ENCODE assay signal across 23 cellular contexts in the genomic region with DNA sequence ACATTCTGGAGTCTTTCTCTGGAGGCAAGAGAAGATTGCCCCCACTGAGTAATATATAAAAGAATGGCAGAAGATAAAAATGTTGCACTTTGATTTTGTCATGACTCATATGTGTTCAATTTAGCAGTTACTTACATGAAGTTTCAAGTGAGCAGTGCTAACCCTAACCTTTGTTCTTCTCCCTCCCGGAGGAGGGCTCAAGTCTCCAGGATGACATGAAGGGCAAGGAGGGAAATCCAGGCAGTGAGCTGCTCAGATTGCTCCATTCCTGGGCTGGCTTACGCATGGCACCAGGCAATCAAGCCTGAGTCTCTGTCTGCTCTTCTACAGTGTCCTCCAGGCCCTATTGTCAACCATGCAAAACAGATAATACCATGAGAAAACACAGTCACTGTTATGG.
A peak's percentile ranks its signal among the peaks of the same experiment; 100 is the strongest.
DNase-seq lines count a peak whose midpoint lies in the region; ATAC-seq and TF ChIP-seq lines count a peak whose summit lies in the region.
"Had no signal": no experiment of that assay in that cellular context is flagged by ENCODE, and none has a peak within 500 bp of the region (broad histone marks: within the 10 kb centered on the region; RNA-seq: fewer than 3 reads in every experiment).

No MANE protein-coding gene starts in this region.

- WGBS in GM23248 (ENCODE audit: low coverage in 1 of 2, low lambda C conversion rate in 2 of 2, missing lambda C conversion rate in 2 of 2), 2 experiments = 63 to 73% methylated on average over 2 of the region's 2 CpGs
- WGBS in hepatocyte (ENCODE audit: low lambda C conversion rate, missing lambda C conversion rate) = 83% methylated on average over 2 of the region's 2 CpGs

- ATAC-seq in sciatic nerve = no peak
- ATAC-seq: GM23338, HepG2, Panc1 had no signal

- H3K4me1 ChIP-seq in GM23248 (ENCODE audit: insufficient read depth) (no peaks in the 10 kb centered on the region), hepatocyte (ENCODE audit: insufficient read depth) (no peaks in the 10 kb centered on the region), breast epithelium (no peaks in the 10 kb centered on the region)

- H3K9me3 ChIP-seq in GM23248 (ENCODE audit: low read depth) (no peaks in the 10 kb centered on the region), hepatocyte (ENCODE audit: low read depth) (no peaks in the 10 kb centered on the region), breast epithelium (no peaks in the 10 kb centered on the region)
- H3K9me3 ChIP-seq: SK-N-SH had no signal

- H3K36me3 ChIP-seq in GM23248 (ENCODE audit: low read depth) (no peaks in the 10 kb centered on the region), hepatocyte (replicated peaks; ENCODE audit: insufficient read depth, low read depth) (no peaks in the 10 kb centered on the region), breast epithelium (no peaks in the 10 kb centered on the region)

- no peak overlapping the region for H3K4me2 ChIP-seq in GM23248 (ENCODE audit: unreplicated experiment)
- no peak overlapping the region for H3K4me2 ChIP-seq in hepatocyte
- H3K4me2 ChIP-seq: GM23338, SK-N-SH had no signal

- H4K20me1 ChIP-seq in GM23248 (ENCODE audit: insufficient read depth) (no peaks in the 10 kb centered on the region), hepatocyte (ENCODE audit: insufficient read depth, poor library complexity, severe bottlenecking) (no peaks in the 10 kb centered on the region)

- no peaks in the 10 kb centered on the region for H3F3A ChIP-seq in GM23248 (ENCODE audit: insufficient read depth)

- no peak overlapping the region for H2AFZ ChIP-seq in GM23248
- no peak overlapping the region for H2AFZ ChIP-seq in hepatocyte
- H2AFZ ChIP-seq: GM23338 had no signal

- no peak for TF ChIP-seq POLR2A in breast epithelium (IDR thresholded peaks at IDR 0.05)

- H3K9me2 ChIP-seq in GM23248 (ENCODE audit: insufficient read depth) (no peaks in the 10 kb centered on the region), hepatocyte (replicated peaks; ENCODE audit: insufficient read depth) (no peaks in the 10 kb centered on the region)
- H3K9me2 ChIP-seq: SK-N-SH had no signal

- H3K27me3 ChIP-seq in GM23248 (replicated peaks; ENCODE audit: insufficient read depth) (no peaks in the 10 kb centered on the region), hepatocyte (no peaks in the 10 kb centered on the region), breast epithelium (no peaks in the 10 kb centered on the region)

- TF ChIP-seq CTCF in cardiac fibroblast (IDR thresholded peaks at IDR 0.05; ENCODE audit: low read depth, low read length) (no peak), hepatocyte (IDR thresholded peaks at IDR 0.05; ENCODE audit: poor library complexity) (no peak), breast epithelium (IDR thresholded peaks at IDR 0.05) (no peak)

- in situ Hi-C loops in GM23248 (cut with MboI) = no loop called here

- no peaks in the 10 kb centered on the region for H3K79me2 ChIP-seq in GM23248 (ENCODE audit: insufficient read depth)
- H3K79me2 ChIP-seq in hepatocyte = no peaks in the 10 kb centered on the region

- no peak overlapping the region for H3K9ac ChIP-seq in GM23248
- H3K9ac ChIP-seq: SK-N-SH had no signal

- H3K27ac ChIP-seq in GM23248 = no peak overlapping the region
- H3K27ac ChIP-seq in hepatocyte = no peak overlapping the region
- no peak overlapping the region for H3K27ac ChIP-seq in breast epithelium
- H3K27ac ChIP-seq: C4-2B, HL-60 had no signal

- intact Hi-C loops in breast epithelium (cut with DNase I; ENCODE audit: low total_unique reads) (loop anchor here (10.0 kb wide), 1 partner anchor 875 kb away; no protein-coding TSS in a partner anchor), sciatic nerve (cut with DNase I) (no loop called here)

- DNase-seq in GM23248 (peak; percentile 34), cardiac fibroblast (ENCODE audit: low read depth in 2 of 2) (peak; percentile 17 to 19), hepatocyte (ENCODE audit: low spot score) (peak; percentile 22), breast epithelium (ENCODE audit: low spot score in 2 of 2) (no peak), COLO829 (ENCODE audit: low spot score) (no peak), GDM1 (lab: John Stamatoyannopoulos, UW) (no peak), sciatic nerve (ENCODE audit: low spot score) (no peak)
- DNase-seq: CD8-positive, alpha-beta memory T cell; HCEC 1CT; KBM-7; NCI-H1092 treated with DMSO at 0.1 percent for 48 hours; NCI-H1436 treated with DMSO at 0.1 percent for 48 hours; NCI-H1930; NCI-H2227 treated with DMSO at 0.1 percent for 48 hours; NCI-H510A treated with DMSO at 0.1 percent for 48 hours; NCI-H748 treated with DMSO at 0.1 percent for 48 hours; SIG-M5; SK-N-SH had no signal

- no peak overlapping the region for H3K4me3 ChIP-seq in GM23248
- no peak overlapping the region for H3K4me3 ChIP-seq in cardiac fibroblast (replicated peaks in 1 of 2; ENCODE audit: low read depth in 2 of 2, low read length in 2 of 2)
- H3K4me3 ChIP-seq in hepatocyte = no peak overlapping the region
- no peak overlapping the region for H3K4me3 ChIP-seq in breast epithelium
- H3K4me3 ChIP-seq: GM23338 had no signal

Comparison
In these comparisons a context has a peak if more than half of its experiments do, and no peak if none do; other contexts are left out.
1. DNase-seq: peak in GM23248 (single experiment), cardiac fibroblast (2 of 2) and hepatocyte (single experiment); none in breast epithelium (0 of 2), COLO829 (single experiment), GDM1 (single experiment) and sciatic nerve (single experiment).